22 cellular contexts compared by ENCODE assay signal in the genomic region with DNA sequence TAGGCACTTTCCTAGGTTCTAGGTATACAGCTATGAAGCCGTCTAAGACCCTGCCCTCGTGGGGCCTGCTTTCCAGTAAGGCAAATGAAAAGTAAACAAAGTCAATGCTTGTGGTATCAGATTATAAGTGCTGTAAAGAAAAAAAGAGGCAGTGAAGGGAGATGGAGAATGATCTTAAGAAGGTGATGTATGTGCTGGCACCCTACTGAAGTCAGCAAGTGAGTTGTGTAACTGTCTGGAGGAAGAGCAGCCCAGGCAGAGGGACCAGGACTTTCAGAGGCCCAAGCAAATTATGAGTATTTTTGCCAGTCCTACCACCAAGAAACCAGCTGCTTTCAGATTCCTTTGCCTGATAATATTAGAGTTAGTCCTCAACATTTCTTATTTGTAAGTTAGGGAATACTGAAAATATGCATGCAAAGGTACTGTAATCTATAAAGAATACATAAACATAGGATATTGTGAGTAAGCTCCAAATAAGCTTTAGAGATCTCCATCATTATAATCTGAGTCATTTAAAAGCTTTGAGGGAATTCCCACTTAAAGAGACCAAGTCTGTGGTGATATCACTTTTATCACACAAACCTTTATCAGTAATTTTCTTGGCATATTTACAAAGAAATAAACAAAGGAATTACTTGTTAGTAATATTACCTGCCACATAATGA.
DNase-seq lines count a peak whose midpoint lies in the region; ATAC-seq and TF ChIP-seq lines count a peak whose summit lies in the region.
"Had no signal": no experiment of that assay in that cellular context is flagged by ENCODE, and none has a peak within 500 bp of the region (broad histone marks: within the 10 kb centered on the region; RNA-seq: fewer than 3 reads in every experiment).

No MANE protein-coding gene starts in this region.

- DNase-seq in ELR (ENCODE audit: low read depth): peak; percentile 73
- peak; percentile 45 for DNase-seq in NCI-H82 (lab: John Stamatoyannopoulos, UW)
- DNase-seq in fibroblast of gingiva (ENCODE audit: low read depth): peak; percentile 6
- peak; percentile 47 for DNase-seq in osteoblast (ENCODE audit: insufficient read length, low spot score, missing footprints)
- DNase-seq in effector CD4-positive, alpha-beta T cell: no peak
- no peak for DNase-seq in DMS153 (lab: John Stamatoyannopoulos, UW)
- DNase-seq: activated CD4-positive, alpha-beta memory T cell treated with anti-CD3 and anti-CD28 coated beads, Interleukin-2, amount 10 ng/mL, durations not matched to agents 7 days and 5 days; activated effector memory CD4-positive, alpha-beta T cell treated with anti-CD3 and anti-CD28 coated beads, Interleukin-2, amount 50 U/mL, for 16 hours; BE2C; COR-L47; cortex of kidney; GOT3; kidney; NCI-H1436; NCI-H510A; psoas muscle had no signal

- ATAC-seq in HG02938 (IDR thresholded peaks at IDR 0.05; ENCODE audit: unreplicated experiment): no peak
- ATAC-seq: psoas muscle, WTC11 had no signal

- H3K79me2 ChIP-seq in osteoblast (ENCODE audit: insufficient read depth, low read length): no peaks in the 10 kb centered on the region

- H3K27ac ChIP-seq in osteoblast (ENCODE audit: low read depth, low read length): peak overlapping the region; percentile 32
- H3K27ac ChIP-seq: psoas muscle, SK-N-MC, suprapubic skin, vagina had no signal

- H3K4me2 ChIP-seq in osteoblast (ENCODE audit: insufficient read depth, low read length): no peak overlapping the region

- H3K4me1 ChIP-seq in osteoblast (ENCODE audit: insufficient read depth, low read length): peaks cover 10% of the 10 kb centered on the region
- H3K4me1 ChIP-seq: suprapubic skin, vagina had no signal

- TF ChIP-seq CTCF in osteoblast (IDR thresholded peaks at IDR 0.05; ENCODE audit: extremely low read depth, low read depth, low read length): no peak

- no peaks in the 10 kb centered on the region for H3K27me3 ChIP-seq in osteoblast (ENCODE audit: insufficient read depth, low read length)
- H3K27me3 ChIP-seq: BE2C, suprapubic skin, vagina had no signal

- H3K9me3 ChIP-seq in osteoblast (ENCODE audit: low read depth, low read length): no peaks in the 10 kb centered on the region
- H3K9me3 ChIP-seq: BE2C, psoas muscle, suprapubic skin, vagina had no signal

- no peak overlapping the region for H2AFZ ChIP-seq in osteoblast (ENCODE audit: low read length)

- H4K20me1 ChIP-seq in osteoblast (ENCODE audit: insufficient read depth, low read length): no peaks in the 10 kb centered on the region

- H3K36me3 ChIP-seq in osteoblast (ENCODE audit: insufficient read depth, low read length): no peaks in the 10 kb centered on the region
- H3K36me3 ChIP-seq: BE2C, suprapubic skin, vagina had no signal

- no peak overlapping the region for H3K4me3 ChIP-seq in osteoblast (ENCODE audit: insufficient read depth, low read length)
- H3K4me3 ChIP-seq: lung, psoas muscle, SK-N-MC, suprapubic skin, vagina had no signal

Comparison
In these comparisons a context has a peak if more than half of its experiments do, and no peak if none do; other contexts are left out.
1. DNase-seq: peak in ELR (single experiment), NCI-H82 (single experiment), fibroblast of gingiva (single experiment) and osteoblast (single experiment); none in effector CD4-positive, alpha-beta T cell (single experiment) and DMS153 (single experiment).